ENCODE assay signal across 13 cellular contexts in the genomic region with DNA sequence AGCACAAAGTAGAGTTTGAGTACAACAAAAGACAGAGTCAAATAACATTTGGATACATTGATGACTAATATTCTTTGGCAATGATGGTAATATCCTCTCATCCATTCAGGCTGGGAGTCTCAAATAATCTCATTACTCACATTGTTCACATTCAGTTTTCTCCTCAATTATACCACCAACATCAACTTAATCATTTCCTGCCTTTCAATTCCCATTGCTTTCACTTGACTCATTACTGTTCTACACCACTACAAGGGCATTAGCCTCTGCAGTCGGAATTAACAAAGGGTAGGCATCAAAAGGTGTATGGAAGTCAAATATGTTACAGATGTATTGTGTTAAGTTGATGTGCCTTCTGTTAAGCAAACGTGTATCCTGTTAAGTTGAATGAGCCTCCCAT.
DNase-seq lines count a peak whose midpoint lies in the region; TF ChIP-seq lines count a peak whose summit lies in the region.
"Had no signal": no experiment of that assay in that cellular context is flagged by ENCODE, and none has a peak within 500 bp of the region (broad histone marks: within the 10 kb centered on the region; RNA-seq: fewer than 3 reads in every experiment).

No MANE protein-coding gene starts in this region.

- H3K36me3 Mint-ChIP-seq in HFFc6 (ENCODE audit: low read depth) (peaks cover 39% of the 10 kb centered on the region), type B pancreatic cell (no peaks in the 10 kb centered on the region)
- H3K36me3 Mint-ChIP-seq: activated naive CD8-positive, alpha-beta T cell treated with anti-CD3 and anti-CD28 coated beads, Interleukin-2, amount 10 ng/mL, durations not matched to agents 7 days and 5 days had no signal

- no peaks in the 10 kb centered on the region for H3K79me2 ChIP-seq in ACC112 (ENCODE audit: control insufficient read depth, insufficient read depth, low read length, unreplicated experiment)

- H3K36me3 ChIP-seq in ACC112 (ENCODE audit: insufficient read depth, low read length), result 0 out of 2 replicates have a peak, but pooled peaks cover 4% of the 10 kb centered on the region
- H3K36me3 ChIP-seq: Peyer's patch had no signal

- TF ChIP-seq CTCF in HFFc6 (IDR thresholded peaks at IDR 0.05) (no peak), fibroblast of the aortic adventitia (IDR thresholded peaks at IDR 0.05; ENCODE audit: insufficient read depth, low read length) (no peak), type B pancreatic cell (conservative IDR thresholded peaks at IDR 0.05) (no peak)

- H3K27me3 ChIP-seq in ACC112 (ENCODE audit: insufficient read depth, low read length), result no peaks in the 10 kb centered on the region
- H3K27me3 ChIP-seq: Peyer's patch had no signal

- H3K4me3 ChIP-seq in ACC112 (ENCODE audit: low read depth, low read length) (no peak overlapping the region), fibroblast of the aortic adventitia (ENCODE audit: low read depth, low read length) (no peak overlapping the region)
- H3K4me3 ChIP-seq: Peyer's patch had no signal

- peaks cover 13% of the 10 kb centered on the region for H3K9me3 Mint-ChIP-seq in HFFc6
- peaks cover 4% of the 10 kb centered on the region for H3K9me3 Mint-ChIP-seq in type B pancreatic cell

- H3K27ac ChIP-seq in ACC112 (ENCODE audit: low read depth, low read length), result peak overlapping the region; percentile 16; the same call in 1 of the 2 replicates
- H3K27ac ChIP-seq: Peyer's patch had no signal

- H3K4me3 Mint-ChIP-seq in HFFc6, result peak overlapping the region; percentile 27; the same call in 1 of the 2 replicates
- H3K4me3 Mint-ChIP-seq in type B pancreatic cell, result no peak overlapping the region
- H3K4me3 Mint-ChIP-seq: activated naive CD8-positive, alpha-beta T cell treated with anti-CD3 and anti-CD28 coated beads, Interleukin-2, amount 10 ng/mL, durations not matched to agents 7 days and 5 days had no signal

- H3K4me1 ChIP-seq in ACC112 (ENCODE audit: control insufficient read depth, insufficient read depth, low read length, unreplicated experiment), result peaks cover 14% of the 10 kb centered on the region
- H3K4me1 ChIP-seq: Peyer's patch had no signal

- no peaks in the 10 kb centered on the region for H3K27me3 Mint-ChIP-seq in HFFc6 (ENCODE audit: insufficient read depth)
- H3K27me3 Mint-ChIP-seq in type B pancreatic cell, result no peaks in the 10 kb centered on the region
- H3K27me3 Mint-ChIP-seq: activated naive CD8-positive, alpha-beta T cell treated with anti-CD3 and anti-CD28 coated beads, Interleukin-2, amount 10 ng/mL, durations not matched to agents 7 days and 5 days had no signal

- H2AFZ ChIP-seq in ACC112 (ENCODE audit: low read length, unreplicated experiment), result no peak overlapping the region

- peak overlapping the region; percentile 50 for H3K27ac Mint-ChIP-seq in HFFc6
- no peak overlapping the region for H3K27ac Mint-ChIP-seq in type B pancreatic cell
- H3K27ac Mint-ChIP-seq: activated naive CD8-positive, alpha-beta T cell treated with anti-CD3 and anti-CD28 coated beads, Interleukin-2, amount 10 ng/mL, durations not matched to agents 7 days and 5 days had no signal

- peaks cover 69% of the 10 kb centered on the region for H3K4me1 Mint-ChIP-seq in HFFc6 (ENCODE audit: low read depth)
- no peaks in the 10 kb centered on the region for H3K4me1 Mint-ChIP-seq in type B pancreatic cell (ENCODE audit: unreplicated experiment)
- H3K4me1 Mint-ChIP-seq: activated naive CD8-positive, alpha-beta T cell treated with anti-CD3 and anti-CD28 coated beads, Interleukin-2, amount 10 ng/mL, durations not matched to agents 7 days and 5 days had no signal

- DNase-seq in HFFc6 (peak; percentile 91), SW480 (ENCODE audit: low spot score) (peak; percentile 0), fibroblast of the aortic adventitia (ENCODE audit: low read depth) (peak; percentile 86), RPMI8226 (no peak), NCI-H446 treated with DMSO at 0.1 percent for 48 hours (lab: John Stamatoyannopoulos, UW) (no peak), type B pancreatic cell (ENCODE audit: extremely low spot score, unreplicated experiment) (no peak), NCI-H146 (lab: John Stamatoyannopoulos, UW) (no peak)
- DNase-seq: ACHN; activated naive CD8-positive, alpha-beta T cell treated with anti-CD3 and anti-CD28 coated beads, Interleukin-2, amount 10 ng/mL, durations not matched to agents 7 days and 5 days; Peyer's patch; stimulated activated CD8-positive, alpha-beta memory T cell treated with anti-CD3 and anti-CD28 coated beads, Interleukin-4, amount 100 ng/mL, for 48 hours; T-helper 9 cell had no signal

Comparison
In these comparisons a context has a peak if more than half of its experiments do, and no peak if none do; other contexts are left out.
1. DNase-seq: peak in HFFc6 (single experiment), SW480 (single experiment) and fibroblast of the aortic adventitia (single experiment); none in RPMI8226 (single experiment), NCI-H446 treated with DMSO at 0.1 percent for 48 hours (single experiment), type B pancreatic cell (single experiment) and NCI-H146 (single experiment).